Comparison of ENCODE assay signal across 18 cellular contexts in genomic region chr2:99762714-99763113, GRCh38.
DNase-seq lines count a peak whose midpoint lies in the region; ATAC-seq, FAIRE-seq and TF ChIP-seq lines count a peak whose summit lies in the region.
"Had no signal": no experiment of that assay in that cellular context is flagged by ENCODE, and none has a peak within 500 bp of the region (broad histone marks: within the 10 kb centered on the region; RNA-seq: fewer than 3 reads in every experiment).

No MANE protein-coding gene starts in this region.

- intact Hi-C loops in IMR-90 (cut with micrococcal nuclease) = no loop called here
- intact Hi-C loops in GM12878 (cut with micrococcal nuclease; ENCODE audit: unreplicated experiment) = no loop called here

- H3K36me3 ChIP-seq in IMR-90 (ENCODE audit: control insufficient read depth, insufficient read depth, low read length) (0 out of 2 replicates have a peak, but pooled peaks cover 3% of the 10 kb centered on the region), GM12878 (ENCODE audit: control insufficient read depth in 2 of 2, insufficient read depth in 2 of 2, low read length in 1 of 2) (no peaks in the 10 kb centered on the region), Karpas-422 (ENCODE audit: insufficient read depth, low read length) (no peaks in the 10 kb centered on the region)
- H3K36me3 ChIP-seq: BLaER1 treated with 17β-estradiol and CSF1 and Interleukin-3, amounts not matched to agents 10 nM and 100 nM; HAP-1 had no signal

- H4K91ac ChIP-seq in IMR-90 (ENCODE audit: insufficient read depth, low read depth, low read length) = no peak overlapping the region

- H3K23ac ChIP-seq in IMR-90 (ENCODE audit: low read depth, low read length) = no peak overlapping the region

- H3K9me3 Mint-ChIP-seq in stimulated activated effector memory CD8-positive, alpha-beta T cell treated with anti-CD3 and anti-CD28 coated beads, Interleukin-12 subunit alpha, Interleukin-12 subunit beta, amount 100 ng/mL, for 72 hours = no peaks in the 10 kb centered on the region
- no peaks in the 10 kb centered on the region for H3K9me3 Mint-ChIP-seq in activated naive CD4-positive, alpha-beta T cell treated with anti-CD3 and anti-CD28 coated beads, Interleukin-2, amount 10 ng/mL, durations not matched to agents 7 days and 5 days
- H3K9me3 Mint-ChIP-seq in activated naive CD8-positive, alpha-beta T cell treated with anti-CD3 and anti-CD28 coated beads, Interleukin-2, amount 50 U/mL, for 24 hours = no peaks in the 10 kb centered on the region
- H3K9me3 Mint-ChIP-seq: CD8-positive, alpha-beta T cell had no signal

- WGBS in IMR-90 (ENCODE audit: extremely low coverage in 2 of 2, insufficient read length in 1 of 2), 2 experiments = 61% methylated on average over 2 of the region's 7 CpGs; no CpG with 5 or more reads in 1 of the 2 experiments
- WGBS in GM12878 (ENCODE audit: insufficient coverage, insufficient replicate concordance, low lambda C conversion rate, missing lambda C conversion rate) = 47% methylated on average over 7 of the region's 7 CpGs

- H2AK9ac ChIP-seq in IMR-90 (replicated peaks; ENCODE audit: low read depth, low read length, poor library complexity) = no peak overlapping the region

- no peaks in the 10 kb centered on the region for H3K4me1 Mint-ChIP-seq in stimulated activated effector memory CD8-positive, alpha-beta T cell treated with anti-CD3 and anti-CD28 coated beads, Interleukin-12 subunit alpha, Interleukin-12 subunit beta, amount 100 ng/mL, for 72 hours
- H3K4me1 Mint-ChIP-seq in activated naive CD4-positive, alpha-beta T cell treated with anti-CD3 and anti-CD28 coated beads, Interleukin-2, amount 10 ng/mL, durations not matched to agents 7 days and 5 days = no peaks in the 10 kb centered on the region
- H3K4me1 Mint-ChIP-seq in activated naive CD8-positive, alpha-beta T cell treated with anti-CD3 and anti-CD28 coated beads, Interleukin-2, amount 50 U/mL, for 24 hours = no peaks in the 10 kb centered on the region

- H3K4me2 ChIP-seq in IMR-90 (ENCODE audit: low read depth, low read length) = no peak overlapping the region
- peak overlapping the region; percentile 51 for H3K4me2 ChIP-seq in GM12878 (ENCODE audit: control insufficient read depth, insufficient read depth)
- H3K4me2 ChIP-seq in Karpas-422 (ENCODE audit: low read depth, low read length, poor library complexity, severe bottlenecking) = no peak overlapping the region
- H3K4me2 ChIP-seq: BLaER1 treated with 17β-estradiol and CSF1 and Interleukin-3, amounts not matched to agents 10 nM and 100 nM; KMS-11 had no signal

- H3K36me3 Mint-ChIP-seq in stimulated activated effector memory CD8-positive, alpha-beta T cell treated with anti-CD3 and anti-CD28 coated beads, Interleukin-12 subunit alpha, Interleukin-12 subunit beta, amount 100 ng/mL, for 72 hours = no peaks in the 10 kb centered on the region
- H3K36me3 Mint-ChIP-seq in activated naive CD4-positive, alpha-beta T cell treated with anti-CD3 and anti-CD28 coated beads, Interleukin-2, amount 10 ng/mL, durations not matched to agents 7 days and 5 days = no peaks in the 10 kb centered on the region
- no peaks in the 10 kb centered on the region for H3K36me3 Mint-ChIP-seq in activated naive CD8-positive, alpha-beta T cell treated with anti-CD3 and anti-CD28 coated beads, Interleukin-2, amount 50 U/mL, for 24 hours (ENCODE audit: low read depth)
- H3K36me3 Mint-ChIP-seq: CD8-positive, alpha-beta T cell had no signal

- no peak overlapping the region for H2AFZ ChIP-seq in IMR-90 (replicated peaks; ENCODE audit: low read length, poor library complexity)
- H2AFZ ChIP-seq in GM12878 (ENCODE audit: control insufficient read depth, low read depth, low read length) = peak overlapping the region; percentile 52
- H2AFZ ChIP-seq in Karpas-422 (ENCODE audit: low read length) = no peak overlapping the region
- H2AFZ ChIP-seq: GM23248 had no signal

- no peak overlapping the region for H3K56ac ChIP-seq in IMR-90 (ENCODE audit: extremely low read depth, insufficient read depth, low read length)

- H3K27me3 ChIP-seq in IMR-90 (ENCODE audit: control insufficient read depth, insufficient read depth, low read length) = no peaks in the 10 kb centered on the region
- no peaks in the 10 kb centered on the region for H3K27me3 ChIP-seq in GM12878 (replicated peaks in 1 of 2; ENCODE audit: control insufficient read depth in 2 of 2, insufficient read depth in 2 of 2, low read length in 1 of 2)
- no peaks in the 10 kb centered on the region for H3K27me3 ChIP-seq in Karpas-422 (ENCODE audit: low read length)
- H3K27me3 ChIP-seq: BLaER1 treated with 17β-estradiol and CSF1 and Interleukin-3, amounts not matched to agents 10 nM and 100 nM had no signal

- H3K9ac ChIP-seq in IMR-90 (ENCODE audit: low read depth, low read length) (no peak overlapping the region), GM12878 (ENCODE audit: control insufficient read depth, insufficient read depth, low read length) (no peak overlapping the region), Karpas-422 (ENCODE audit: low read length) (no peak overlapping the region)
- H3K9ac ChIP-seq: BLaER1 treated with 17β-estradiol and CSF1 and Interleukin-3, amounts not matched to agents 10 nM and 100 nM; GM23248; KMS-11 had no signal

- peak overlapping the region in 1 of 2 experiments; percentile 38; a peak in 2 of 4 replicates for H4K8ac ChIP-seq in IMR-90 (ENCODE audit: low read depth in 2 of 2, low read length in 2 of 2)

- H3K9me2 ChIP-seq in Karpas-422 (replicated peaks; ENCODE audit: insufficient read depth, low read length) = no peaks in the 10 kb centered on the region

- H3K4me1 ChIP-seq in IMR-90 (ENCODE audit: control insufficient read depth, insufficient read depth, low read length) (no peaks in the 10 kb centered on the region), GM12878 (ENCODE audit: control insufficient read depth, insufficient read depth, low read length) (peaks cover 3% of the 10 kb centered on the region; the same call in 1 of the 2 replicates), Karpas-422 (ENCODE audit: low read length) (peaks cover 10% of the 10 kb centered on the region)

- no peaks in the 10 kb centered on the region for H3K27me3 Mint-ChIP-seq in activated naive CD4-positive, alpha-beta T cell treated with anti-CD3 and anti-CD28 coated beads, Interleukin-2, amount 10 ng/mL, durations not matched to agents 7 days and 5 days
- no peaks in the 10 kb centered on the region for H3K27me3 Mint-ChIP-seq in activated naive CD8-positive, alpha-beta T cell treated with anti-CD3 and anti-CD28 coated beads, Interleukin-2, amount 50 U/mL, for 24 hours
- H3K27me3 Mint-ChIP-seq: B cell had no signal

- H3K18ac ChIP-seq in IMR-90 (ENCODE audit: low read depth, low read length) = no peak overlapping the region

- no peak overlapping the region for H3K4ac ChIP-seq in IMR-90 (ENCODE audit: low read depth, low read length)

- ATAC-seq in GM18520 (IDR thresholded peaks at IDR 0.05; ENCODE audit: unreplicated experiment) (peak; percentile 48), IMR-90 (ENCODE audit: low read depth) (no peak), GM12878 (peak; percentile 55)
- ATAC-seq in stimulated activated effector memory CD8-positive, alpha-beta T cell treated with anti-CD3 and anti-CD28 coated beads, Interleukin-12 subunit alpha, Interleukin-12 subunit beta, amount 100 ng/mL, for 72 hours = peak; percentile 32
- no peak for ATAC-seq in activated naive CD8-positive, alpha-beta T cell treated with anti-CD3 and anti-CD28 coated beads, Interleukin-2, amount 50 U/mL, for 24 hours
- ATAC-seq: CD8-positive, alpha-beta T cell; HepG2 had no signal

- CTCF ChIA-PET in IMR-90 (lab: Yijun Ruan, JAX) (interaction anchor here (0.6 kb wide), 1 partner anchor 1250 kb away, joined by 3 read pairs; no protein-coding TSS in a partner anchor), GM12878 (lab: Yijun Ruan, JAX) (no interaction called here)
- CTCF ChIA-PET in activated naive CD4-positive, alpha-beta T cell treated with anti-CD3 and anti-CD28 coated beads, Interleukin-2, amount 10 ng/mL, durations not matched to agents 7 days and 5 days (lab: Charles Lee) = no interaction called here

- RAD21 ChIA-PET in GM12878 (lab: Charles Lee; ENCODE audit: unreplicated experiment) = no interaction called here

- in situ Hi-C loops in IMR-90 (cut with MboI; ENCODE audit: low sequenced_read_pairs) = no loop called here
- in situ Hi-C loops in GM12878 (cut with MboI) = no loop called here

- no peak overlapping the region for H2BK15ac ChIP-seq in IMR-90 (ENCODE audit: low read depth, low read length)

- no peaks in the 10 kb centered on the region for H4K20me1 ChIP-seq in IMR-90 (ENCODE audit: insufficient read depth, low read length)
- H4K20me1 ChIP-seq in GM12878 (ENCODE audit: control insufficient read depth, insufficient read depth) = no peaks in the 10 kb centered on the region
- no peaks in the 10 kb centered on the region for H4K20me1 ChIP-seq in Karpas-422 (ENCODE audit: insufficient read depth, low read depth, low read length)
- H4K20me1 ChIP-seq: BLaER1 treated with 17β-estradiol and CSF1 and Interleukin-3, amounts not matched to agents 10 nM and 100 nM had no signal

- H3K9me3 ChIP-seq in IMR-90 (ENCODE audit: control insufficient read depth, insufficient read depth, low read length) (no peaks in the 10 kb centered on the region), GM12878 (replicated peaks; ENCODE audit: control insufficient read depth, insufficient read depth, low read length) (no peaks in the 10 kb centered on the region), Karpas-422 (ENCODE audit: low read length) (no peaks in the 10 kb centered on the region)
- H3K9me3 ChIP-seq: BLaER1 treated with 17β-estradiol and CSF1 and Interleukin-3, amounts not matched to agents 10 nM and 100 nM; HAP-1 had no signal

- no peak overlapping the region; the same call in 1 of the 2 replicates for H2AK5ac ChIP-seq in IMR-90 (ENCODE audit: low read depth, low read length)

- DNase-seq in IMR-90 (no peak), GM12878 (ENCODE audit: low read depth, low spot score) (no peak), GM19240 (ENCODE audit: insufficient read length, low spot score) (no peak), Karpas-422 (no peak)
- DNase-seq in stimulated activated effector memory CD8-positive, alpha-beta T cell treated with anti-CD3 and anti-CD28 coated beads, Interleukin-12 subunit alpha, Interleukin-12 subunit beta, amount 100 ng/mL, for 72 hours (ENCODE audit: low spot score in 2 of 2) = no peak
- no peak for DNase-seq in activated naive CD4-positive, alpha-beta T cell treated with anti-CD3 and anti-CD28 coated beads, Interleukin-2, amount 10 ng/mL, durations not matched to agents 7 days and 5 days
- no peak for DNase-seq in activated naive CD8-positive, alpha-beta T cell treated with anti-CD3 and anti-CD28 coated beads, Interleukin-2, amount 50 U/mL, for 24 hours
- DNase-seq: Calu3; CD8-positive, alpha-beta T cell; DMS79 treated with DMSO at 0.1 percent for 48 hours; GF-D8; GM23248 had no signal

- 0 out of 2 replicates have a peak overlapping the region, but pooled peaks have one; percentile 32 for H4K5ac ChIP-seq in IMR-90 (ENCODE audit: low read depth, low read length)

- no peak overlapping the region for H2BK120ac ChIP-seq in IMR-90 (ENCODE audit: low read depth, low read length)

- TF ChIP-seq RAD21 in IMR-90 (IDR thresholded peaks at IDR 0.05; ENCODE audit: low read length) (no peak), GM12878 (IDR thresholded peaks at IDR 0.05; ENCODE audit: insufficient read depth, low read depth, low read length) (no peak)

- no TSS peak for BruUV-seq in IMR-90 (replicated peaks; lab: Mats Ljungman, UMichigan)
- no TSS peak for BruUV-seq in GM12878 (replicated peaks; lab: Mats Ljungman, UMichigan)

- dilution Hi-C loops in IMR-90 (cut with HindIII; ENCODE audit: low sequenced_read_pairs, unreplicated experiment) = no loop called here

- FAIRE-seq in GM12878 (lab: Jason Lieb, UNC) = peak; percentile 84
- FAIRE-seq: HepG2 had no signal

- H3K79me2 ChIP-seq in GM12878 (ENCODE audit: control insufficient read depth, insufficient read depth, low read length) = no peaks in the 10 kb centered on the region
- no peaks in the 10 kb centered on the region for H3K79me2 ChIP-seq in Karpas-422 (ENCODE audit: low read length)

- no peak for TF ChIP-seq EP300 in GM12878 (IDR thresholded peaks at IDR 0.05; ENCODE audit: borderline replicate concordance in 1 of 2, control insufficient read depth in 1 of 2, low read depth in 2 of 2, low read length in 2 of 2)

- no peak overlapping the region for H3K14ac ChIP-seq in IMR-90 (replicated peaks; ENCODE audit: low read depth, low read length)

- TF ChIP-seq POLR2A in IMR-90 (IDR thresholded peaks at IDR 0.05; ENCODE audit: low read depth, low read length) (no peak), GM12878 (IDR thresholded peaks at IDR 0.05; ENCODE audit: low read depth, low read length) (no peak)

- H3K79me1 ChIP-seq in IMR-90 (ENCODE audit: low read depth in 1 of 2, low read length in 2 of 2) = peaks cover 0 to 10% of the 10 kb centered on the region in 2 experiments; a peak in 1 of 4 replicates

- POLR2A ChIA-PET in IMR-90 (lab: Charles Lee; ENCODE audit: unreplicated experiment) = no interaction called here
- POLR2A ChIA-PET in GM12878 (lab: Charles Lee) = interaction anchor here (0.6 kb wide), 1 partner anchor 223 kb away, joined by 3 read pairs; no protein-coding TSS in a partner anchor

- no peak for TF ChIP-seq CTCF in IMR-90 (conservative IDR thresholded peaks at IDR 0.05; ENCODE audit: low read depth, low read length)
- no peak for TF ChIP-seq CTCF in GM12878 (IDR thresholded peaks at IDR 0.05 in 2 of 3, conservative IDR thresholded peaks at IDR 0.05 in 1 of 3; ENCODE audit: control insufficient read depth in 2 of 3, extremely low read depth in 1 of 3, insufficient read depth in 1 of 3, low read depth in 3 of 3, low read length in 3 of 3)

- SMC1A ChIA-PET in GM12878 (lab: Charles Lee; ENCODE audit: uncharacterized antibody, unreplicated experiment) = no interaction called here

- no peak overlapping the region for H2BK20ac ChIP-seq in IMR-90 (ENCODE audit: low read depth, low read length)

- H3K9me1 ChIP-seq in IMR-90 (ENCODE audit: insufficient read depth, low read length) = peaks cover 2% of the 10 kb centered on the region; the same call in 1 of the 2 replicates

- H3K4me3 ChIP-seq in IMR-90 (ENCODE audit: insufficient read depth, low read depth, low read length) = no peak overlapping the region
- no peak overlapping the region for H3K4me3 ChIP-seq in GM12878
- no peak overlapping the region for H3K4me3 ChIP-seq in Karpas-422 (ENCODE audit: low read length)
- H3K4me3 ChIP-seq: BLaER1 treated with 17β-estradiol and CSF1 and Interleukin-3, amounts not matched to agents 10 nM and 100 nM; GM23248; HAP-1 had no signal

- no peak overlapping the region for H3K27ac Mint-ChIP-seq in stimulated activated effector memory CD8-positive, alpha-beta T cell treated with anti-CD3 and anti-CD28 coated beads, Interleukin-12 subunit alpha, Interleukin-12 subunit beta, amount 100 ng/mL, for 72 hours
- no peak overlapping the region for H3K27ac Mint-ChIP-seq in activated naive CD4-positive, alpha-beta T cell treated with anti-CD3 and anti-CD28 coated beads, Interleukin-2, amount 10 ng/mL, durations not matched to agents 7 days and 5 days
- H3K27ac Mint-ChIP-seq in activated naive CD8-positive, alpha-beta T cell treated with anti-CD3 and anti-CD28 coated beads, Interleukin-2, amount 50 U/mL, for 24 hours = no peak overlapping the region
- H3K27ac Mint-ChIP-seq: B cell; CD8-positive, alpha-beta T cell had no signal

- H3K27ac ChIP-seq in IMR-90 (ENCODE audit: insufficient read depth, low read length) (no peak overlapping the region), GM12878 (ENCODE audit: control insufficient read depth, insufficient read depth) (no peak overlapping the region), Karpas-422 (ENCODE audit: low read length) (no peak overlapping the region)
- H3K27ac ChIP-seq: BLaER1 treated with 17β-estradiol and CSF1 and Interleukin-3, amounts not matched to agents 10 nM and 100 nM; GM23248; KMS-11 had no signal

- H2BK5ac ChIP-seq in IMR-90 (ENCODE audit: low read depth, low read length, poor library complexity, severe bottlenecking) = no peak overlapping the region

- no peak overlapping the region for H3K4me3 Mint-ChIP-seq in stimulated activated effector memory CD8-positive, alpha-beta T cell treated with anti-CD3 and anti-CD28 coated beads, Interleukin-12 subunit alpha, Interleukin-12 subunit beta, amount 100 ng/mL, for 72 hours
- H3K4me3 Mint-ChIP-seq in activated naive CD4-positive, alpha-beta T cell treated with anti-CD3 and anti-CD28 coated beads, Interleukin-2, amount 10 ng/mL, durations not matched to agents 7 days and 5 days = no peak overlapping the region
- H3K4me3 Mint-ChIP-seq in activated naive CD8-positive, alpha-beta T cell treated with anti-CD3 and anti-CD28 coated beads, Interleukin-2, amount 50 U/mL, for 24 hours = no peak overlapping the region
- H3K4me3 Mint-ChIP-seq: B cell; CD8-positive, alpha-beta T cell had no signal

Comparison
In these comparisons a context has a peak if more than half of its experiments do, and no peak if none do; other contexts are left out.
1. ATAC-seq: peak in GM18520 (single experiment), GM12878 (single experiment) and stimulated activated effector memory CD8-positive, alpha-beta T cell treated with anti-CD3 and anti-CD28 coated beads, Interleukin-12 subunit alpha, Interleukin-12 subunit beta, amount 100 ng/mL, for 72 hours (single experiment); none in IMR-90 (single experiment) and activated naive CD8-positive, alpha-beta T cell treated with anti-CD3 and anti-CD28 coated beads, Interleukin-2, amount 50 U/mL, for 24 hours (single experiment).